In genomic region chr15:65027593-65027992, GRCh38 we compare ENCODE assay signal across 11 cellular contexts. TPM values are rescaled to one million over a fixed set of nuclear protein-coding genes. Genes with fewer than 3 reads are reported as not detected.
DNase-seq lines count a peak whose midpoint lies in the region; ATAC-seq and TF ChIP-seq lines count a peak whose summit lies in the region.
"Had no signal": no experiment of that assay in that cellular context is flagged by ENCODE, and none has a peak within 500 bp of the region (broad histone marks: within the 10 kb centered on the region; RNA-seq: fewer than 3 reads in every experiment).

No MANE protein-coding gene starts in this region.

- H3K79me2 ChIP-seq in HCT116 (ENCODE audit: insufficient read depth, low read length) = peaks cover 20% of the 10 kb centered on the region

- no peak for ATAC-seq in CD4-positive, alpha-beta T cell (ENCODE audit: poor library complexity)
- ATAC-seq in HCT116 (no peak), natural killer cell (no peak), HG03025 (IDR thresholded peaks at IDR 0.05; ENCODE audit: low FRiP score, unreplicated experiment) (no peak)

- H2AFZ ChIP-seq in HCT116 (ENCODE audit: low read depth, low read length, poor library complexity, severe bottlenecking) = no peak overlapping the region

- H3K36me3 ChIP-seq in HCT116 (ENCODE audit: control insufficient read depth in 1 of 2, insufficient read depth in 2 of 2, low read length in 2 of 2) = peaks cover 25 to 28% of the 10 kb centered on the region in 2 experiments; a peak in 3 of 4 replicates

- H3K4me1 ChIP-seq in HCT116 (ENCODE audit: control insufficient read depth in 1 of 2, insufficient read depth in 2 of 2, low read length in 2 of 2) = peaks cover 7 to 16% of the 10 kb centered on the region in 2 experiments; a peak in 3 of 4 replicates

- H3K9ac ChIP-seq in HCT116 (ENCODE audit: low read length) = no peak overlapping the region

- H3K9me3 ChIP-seq in CD4-positive, alpha-beta T cell (ENCODE audit: control insufficient read depth, low read length) = no peaks in the 10 kb centered on the region
- no peaks in the 10 kb centered on the region for H3K9me3 ChIP-seq in HCT116 (ENCODE audit: control insufficient read depth in 1 of 2, insufficient read depth in 1 of 2, low read depth in 1 of 2, low read length in 2 of 2)
- H3K9me3 ChIP-seq: SJCRH30 had no signal

- CTCF ChIA-PET in CD4-positive, alpha-beta T cell (lab: Charles Lee) = no interaction called here
- CTCF ChIA-PET in HCT116 (lab: Charles Lee) = no interaction called here

- peaks cover 47% of the 10 kb centered on the region for H3K36me3 Mint-ChIP-seq in CD4-positive, alpha-beta T cell (ENCODE audit: low read depth)
- H3K36me3 Mint-ChIP-seq in activated naive CD8-positive, alpha-beta T cell = peaks cover 9% of the 10 kb centered on the region
- no peaks in the 10 kb centered on the region for H3K36me3 Mint-ChIP-seq in natural killer cell

- no peak for TF ChIP-seq RAD21 in HCT116 (IDR thresholded peaks at IDR 0.05; ENCODE audit: low read depth)

- H3K4me3 Mint-ChIP-seq in CD4-positive, alpha-beta T cell = peak overlapping the region; percentile 98
- peak overlapping the region; percentile 98 for H3K4me3 Mint-ChIP-seq in activated naive CD8-positive, alpha-beta T cell
- H3K4me3 Mint-ChIP-seq in natural killer cell = peak overlapping the region; percentile 91

- no peak for DNase-seq in CD4-positive, alpha-beta T cell
- no peak for DNase-seq in HCT116 (ENCODE audit: low read depth, low spot score)
- no peak for DNase-seq in natural killer cell
- no peak for DNase-seq in NCI-H510A (lab: John Stamatoyannopoulos, UW)
- no peak for DNase-seq in NCI-H2107 (lab: John Stamatoyannopoulos, UW)
- DNase-seq: SJCRH30 had no signal

- H4K20me1 ChIP-seq in HCT116 (ENCODE audit: insufficient read depth) = no peaks in the 10 kb centered on the region

- intact Hi-C loops in CD4-positive, alpha-beta T cell (cut with DNase I, micrococcal nuclease) = loop anchor here in 1 of 2 experiments (5.0 kb wide), 1 partner anchor 160 kb away; the partner anchor contains the start of gene CLPX
- intact Hi-C loops in HCT116 (cut with micrococcal nuclease) (loop anchor here (10.0 kb wide), 1 partner anchor 293 kb away; no protein-coding TSS in a partner anchor), natural killer cell (cut with micrococcal nuclease) (no loop called here)

- peaks cover 15% of the 10 kb centered on the region for H3K4me1 Mint-ChIP-seq in CD4-positive, alpha-beta T cell (ENCODE audit: low read depth)
- peaks cover 22% of the 10 kb centered on the region for H3K4me1 Mint-ChIP-seq in activated naive CD8-positive, alpha-beta T cell (ENCODE audit: low read depth)
- peaks cover 11 to 13% of the 10 kb centered on the region in 2 donors for H3K4me1 Mint-ChIP-seq in natural killer cell

- H3K27me3 Mint-ChIP-seq in CD4-positive, alpha-beta T cell = peaks cover 10% of the 10 kb centered on the region
- peaks cover 5% of the 10 kb centered on the region for H3K27me3 Mint-ChIP-seq in activated naive CD8-positive, alpha-beta T cell
- peaks cover 0 to 13% of the 10 kb centered on the region in 2 donors for H3K27me3 Mint-ChIP-seq in natural killer cell (ENCODE audit: low read depth in 2 of 2)

- TF ChIP-seq CTCF in CD4-positive, alpha-beta T cell (IDR thresholded peaks at IDR 0.05) = no peak
- TF ChIP-seq CTCF in HCT116 (IDR thresholded peaks at IDR 0.05 in 2 of 3, conservative IDR thresholded peaks at IDR 0.05 in 1 of 3; ENCODE audit: borderline replicate concordance in 1 of 3, insufficient read depth in 1 of 3, low read depth in 2 of 3, low read length in 2 of 3) = no peak
- TF ChIP-seq CTCF in natural killer cell (IDR thresholded peaks at IDR 0.05) = no peak

- no TSS peak for BruUV-seq in HCT116 (replicated peaks; lab: Mats Ljungman, UMichigan)

- no peak overlapping the region for H3K27ac ChIP-seq in CD4-positive, alpha-beta T cell (ENCODE audit: low read depth, low read length)
- H3K27ac ChIP-seq in HCT116 (ENCODE audit: low read depth, low read length) = no peak overlapping the region
- H3K27ac ChIP-seq: SJCRH30 had no signal

- H3K4me2 ChIP-seq in HCT116 (ENCODE audit: low read length) = peak overlapping the region; percentile 81

- TF ChIP-seq POLR2A in HCT116 (IDR thresholded peaks at IDR 0.05; ENCODE audit: borderline replicate concordance, extremely low read depth, insufficient read depth, insufficient read length) = no peak

- no peaks in the 10 kb centered on the region for H3K27me3 ChIP-seq in CD4-positive, alpha-beta T cell (ENCODE audit: control insufficient read depth, insufficient read depth, low read length)
- no peaks in the 10 kb centered on the region for H3K27me3 ChIP-seq in HCT116 (ENCODE audit: insufficient read depth, low read length)
- H3K27me3 ChIP-seq: SJCRH30 had no signal

- no peaks in the 10 kb centered on the region for H3K9me3 Mint-ChIP-seq in CD4-positive, alpha-beta T cell
- no peaks in the 10 kb centered on the region for H3K9me3 Mint-ChIP-seq in activated naive CD8-positive, alpha-beta T cell (ENCODE audit: low read depth)
- H3K9me3 Mint-ChIP-seq in natural killer cell = no peaks in the 10 kb centered on the region

- no peak overlapping the region for H3K27ac Mint-ChIP-seq in CD4-positive, alpha-beta T cell
- H3K27ac Mint-ChIP-seq in activated naive CD8-positive, alpha-beta T cell = no peak overlapping the region
- H3K27ac Mint-ChIP-seq in natural killer cell = peak overlapping the region in 1 of 2 donors; percentile 16

- no peaks in the 10 kb centered on the region for H3K9me2 ChIP-seq in HCT116 (ENCODE audit: insufficient read depth)

- POLR2A ChIA-PET in CD4-positive, alpha-beta T cell (lab: Charles Lee) = no interaction called here
- POLR2A ChIA-PET in HCT116 (lab: Charles Lee) = no interaction called here

- RAD21 ChIA-PET in HCT116 (lab: Charles Lee; ENCODE audit: low non-redundant PET in 1 of 2, low total read pairs in 2 of 2, uncharacterized antibody in 2 of 2, unreplicated experiment in 2 of 2) = no interaction called here

- no peak overlapping the region for H3K4me3 ChIP-seq in HCT116 (replicated peaks in 1 of 2; ENCODE audit: low read depth in 1 of 2, low read length in 2 of 2)

TF ChIP-seq in HCT116, 20 proteins besides CTCF, POLR2A, EP300 and RAD21:
- no peak for TF ChIP-seq SRF (IDR thresholded peaks at IDR 0.05; ENCODE audit: low read depth)

RNA-seq across cellular contexts. Expression of gene MTFMT, which starts 1.8 kb away (rescaled TPM):
- 1 to 10 TPM; 3.4 to 5.8 TPM for total RNA-seq in CD4-positive, alpha-beta T cell
- total RNA-seq in HCT116 (2021; ENCODE audit: unreplicated experiment) (30.4 TPM), natural killer cell (10 to 100 TPM in 2 of 3 donors, 1 to 10 TPM in 1; 9.3 to 13.6 (median 12.2) TPM)
- polyA plus RNA-seq in HCT116 (2012) = 12.8 and 13.4 TPM in 2 replicates

RNA-seq across cellular contexts. Expression of gene SLC51B, which starts 17.6 kb away (rescaled TPM):
- not detected for total RNA-seq in CD4-positive, alpha-beta T cell
- total RNA-seq in HCT116 (2021; ENCODE audit: unreplicated experiment) (not detected), natural killer cell (not detected)
- polyA plus RNA-seq in HCT116 (2012) = not detected in 2 replicates
- total RNA-seq: activated CD8-positive, alpha-beta memory T cell treated with anti-CD3 and anti-CD28 coated beads for 36 hours; cardiac septum had no signal

RNA-seq across cellular contexts. Expression of gene SPG21, which starts 37.9 kb away (rescaled TPM):
- total RNA-seq in CD4-positive, alpha-beta T cell = 10 to 100 TPM; 29.4 to 32.7 TPM
- total RNA-seq in HCT116 (2021; ENCODE audit: unreplicated experiment) (72.7 TPM), natural killer cell (10 to 100 TPM; 39.6 to 52.3 (median 40.4) TPM)
- polyA plus RNA-seq in HCT116 (2012) = 34.6 and 36.1 TPM in 2 replicates

RNA-seq across cellular contexts. Expression of gene RASL12, which starts 40.2 kb away (rescaled TPM):
- not detected for total RNA-seq in CD4-positive, alpha-beta T cell
- 0.25 TPM for total RNA-seq in HCT116 (2021; ENCODE audit: unreplicated experiment)
- not detected in 2 replicates for polyA plus RNA-seq in HCT116 (2012)
- not detected for total RNA-seq in natural killer cell
- total RNA-seq: activated CD8-positive, alpha-beta memory T cell treated with anti-CD3 and anti-CD28 coated beads for 36 hours; SJCRH30 had no signal

RNA-seq across cellular contexts. Expression of gene KBTBD13, which starts 49.0 kb away (rescaled TPM):
- not detected for total RNA-seq in CD4-positive, alpha-beta T cell
- not detected for total RNA-seq in HCT116 (2021; ENCODE audit: unreplicated experiment)
- not detected in 2 replicates for polyA plus RNA-seq in HCT116 (2012)
- total RNA-seq in natural killer cell = not detected
- total RNA-seq: activated CD8-positive, alpha-beta memory T cell treated with anti-CD3 and anti-CD28 coated beads for 36 hours; lower leg skin had no signal
